ENCODE assay signal across 14 cellular contexts in genomic region chr7:357531-358209, GRCh38.
"Had no signal": no experiment of that assay in that cellular context is flagged by ENCODE, and none has a peak within 500 bp of the region (broad histone marks: within the 10 kb centered on the region; RNA-seq: fewer than 3 reads in every experiment).

No MANE protein-coding gene starts in this region.

- H3K27me3 ChIP-seq: thyroid gland had no signal

- DNase-seq: activated CD4-positive, alpha-beta T cell treated with anti-CD3 and anti-CD28 coated beads for 48 hours; anterior cingulate cortex; cerebellar nuclear complex; effector memory CD4-positive, alpha-beta T cell; gastrocnemius medialis; heart right ventricle; naive B cell; T-helper 2 cell; thyroid gland; uterus had no signal

- H3K36me3 Mint-ChIP-seq: WTC11 had no signal

- H3K27ac ChIP-seq: gastrocnemius medialis, heart right ventricle, thyroid gland, uterus had no signal

- H3K4me1 ChIP-seq: thyroid gland, uterus had no signal

- H3K4me3 ChIP-seq: gastrocnemius medialis, heart right ventricle, thyroid gland, uterus had no signal

- H3K4me3 Mint-ChIP-seq: activated T-helper 1 cell treated with anti-CD3 and anti-CD28 coated beads, Interleukin-12 subunit alpha, Interleukin-12 subunit beta, Interleukin-2, Interleukin-4 antibody, amounts not matched to agents 30 ng/mL and 10 ng/mL and 1 ng/mL, durations not matched to agents 14 hours and 24 hours and 36 hours; stimulated activated effector memory CD8-positive, alpha-beta T cell treated with anti-CD3 and anti-CD28 coated beads, Interleukin-12 subunit alpha, Interleukin-12 subunit beta, amount 100 ng/mL, for 72 hours; WTC11 had no signal

- H3K9me3 ChIP-seq: gastrocnemius medialis, thyroid gland, uterus had no signal

- FAIRE-seq: islet of Langerhans had no signal

- H3K27ac Mint-ChIP-seq: activated T-helper 1 cell treated with anti-CD3 and anti-CD28 coated beads, Interleukin-12 subunit alpha, Interleukin-12 subunit beta, Interleukin-2, Interleukin-4 antibody, amounts not matched to agents 30 ng/mL and 10 ng/mL and 1 ng/mL, durations not matched to agents 14 hours and 24 hours and 36 hours; naive B cell; stimulated activated effector memory CD8-positive, alpha-beta T cell treated with anti-CD3 and anti-CD28 coated beads, Interleukin-12 subunit alpha, Interleukin-12 subunit beta, amount 100 ng/mL, for 72 hours; WTC11 had no signal

- ATAC-seq: gastrocnemius medialis, WTC11 had no signal

- H3K36me3 ChIP-seq: gastrocnemius medialis, heart right ventricle, thyroid gland, uterus had no signal

- H3K9me3 Mint-ChIP-seq: WTC11 had no signal
